ENCODE assay signal across 1 cellular context in the genomic region with DNA sequence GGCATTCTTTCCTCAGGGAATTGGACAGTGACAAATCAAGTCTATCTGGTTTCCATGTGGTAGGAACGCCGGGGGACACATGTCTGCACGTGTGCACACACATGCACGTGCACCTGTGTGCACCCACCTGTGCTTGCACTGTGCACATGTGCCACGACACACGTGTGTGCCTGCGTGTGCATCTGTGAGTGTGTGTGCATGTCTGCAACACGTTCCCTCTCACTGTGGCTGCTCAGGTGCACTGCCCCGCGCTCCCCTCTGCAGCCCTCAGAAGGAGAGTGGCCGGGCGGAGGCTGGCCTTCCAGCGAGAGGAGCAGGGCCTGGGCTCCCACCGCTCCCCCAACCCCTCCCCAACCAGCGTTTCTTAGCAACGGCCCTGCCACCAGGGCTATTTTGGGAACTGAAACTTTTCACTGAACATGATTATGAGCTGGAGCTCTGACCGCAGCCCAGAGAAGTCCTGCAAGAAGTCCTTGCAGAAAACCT.
TF ChIP-seq lines count a peak whose summit lies in the region.

No MANE protein-coding gene starts in this region.

TF ChIP-seq in GM12878, 131 proteins besides CTCF, POLR2A, EP300 and RAD21 (continued from another document):
- TF ChIP-seq, protein P1, sequence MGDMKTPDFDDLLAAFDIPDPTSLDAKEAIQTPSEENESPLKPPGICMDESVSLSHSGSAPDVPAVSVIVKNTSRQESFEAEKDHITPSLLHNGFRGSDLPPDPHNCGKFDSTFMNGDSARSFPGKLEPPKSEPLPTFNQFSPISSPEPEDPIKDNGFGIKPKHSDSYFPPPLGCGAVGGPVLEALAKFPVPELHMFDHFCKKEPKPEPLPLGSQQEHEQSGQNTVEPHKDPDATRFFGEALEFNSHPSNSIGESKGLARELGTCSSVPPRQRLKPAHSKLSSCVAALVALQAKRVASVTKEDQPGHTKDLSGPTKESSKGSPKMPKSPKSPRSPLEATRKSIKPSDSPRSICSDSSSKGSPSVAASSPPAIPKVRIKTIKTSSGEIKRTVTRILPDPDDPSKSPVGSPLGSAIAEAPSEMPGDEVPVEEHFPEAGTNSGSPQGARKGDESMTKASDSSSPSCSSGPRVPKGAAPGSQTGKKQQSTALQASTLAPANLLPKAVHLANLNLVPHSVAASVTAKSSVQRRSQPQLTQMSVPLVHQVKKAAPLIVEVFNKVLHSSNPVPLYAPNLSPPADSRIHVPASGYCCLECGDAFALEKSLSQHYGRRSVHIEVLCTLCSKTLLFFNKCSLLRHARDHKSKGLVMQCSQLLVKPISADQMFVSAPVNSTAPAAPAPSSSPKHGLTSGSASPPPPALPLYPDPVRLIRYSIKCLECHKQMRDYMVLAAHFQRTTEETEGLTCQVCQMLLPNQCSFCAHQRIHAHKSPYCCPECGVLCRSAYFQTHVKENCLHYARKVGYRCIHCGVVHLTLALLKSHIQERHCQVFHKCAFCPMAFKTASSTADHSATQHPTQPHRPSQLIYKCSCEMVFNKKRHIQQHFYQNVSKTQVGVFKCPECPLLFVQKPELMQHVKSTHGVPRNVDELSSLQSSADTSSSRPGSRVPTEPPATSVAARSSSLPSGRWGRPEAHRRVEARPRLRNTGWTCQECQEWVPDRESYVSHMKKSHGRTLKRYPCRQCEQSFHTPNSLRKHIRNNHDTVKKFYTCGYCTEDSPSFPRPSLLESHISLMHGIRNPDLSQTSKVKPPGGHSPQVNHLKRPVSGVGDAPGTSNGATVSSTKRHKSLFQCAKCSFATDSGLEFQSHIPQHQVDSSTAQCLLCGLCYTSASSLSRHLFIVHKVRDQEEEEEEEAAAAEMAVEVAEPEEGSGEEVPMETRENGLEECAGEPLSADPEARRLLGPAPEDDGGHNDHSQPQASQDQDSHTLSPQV (IDR thresholded peaks at IDR 0.05) = no peak
